ENCODE assay signal across 24 cellular contexts in the genomic region with DNA sequence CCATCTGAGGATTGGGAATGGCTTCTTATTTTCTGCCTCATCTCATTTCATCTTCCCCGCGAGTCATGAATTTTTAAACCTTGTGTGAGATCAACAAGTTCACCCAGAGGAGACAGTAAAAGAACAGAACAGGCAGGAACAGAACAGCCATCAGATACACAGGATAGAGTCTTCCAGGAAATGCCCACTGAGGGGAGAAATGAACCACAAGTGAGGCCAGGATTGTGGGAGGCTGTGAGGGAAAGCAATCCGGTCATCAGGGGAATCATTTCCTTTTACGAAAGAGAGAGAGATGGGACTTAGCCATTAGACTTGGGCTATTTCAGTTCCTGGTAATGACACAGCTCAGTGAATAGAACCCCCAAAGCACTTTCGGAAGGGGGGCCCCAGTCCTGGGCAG. TPM values are rescaled to one million over a fixed set of nuclear protein-coding genes. Genes with fewer than 3 reads are reported as not detected.
DNase-seq lines count a peak whose midpoint lies in the region; ATAC-seq and TF ChIP-seq lines count a peak whose summit lies in the region.
"Had no signal": no experiment of that assay in that cellular context is flagged by ENCODE, and none has a peak within 500 bp of the region (broad histone marks: within the 10 kb centered on the region; RNA-seq: fewer than 3 reads in every experiment).

No MANE protein-coding gene starts in this region.

- H4K20me1 ChIP-seq in osteoblast (ENCODE audit: insufficient read depth, low read length): peaks cover 8% of the 10 kb centered on the region

- H3K79me2 ChIP-seq in osteoblast (ENCODE audit: insufficient read depth, low read length): no peaks in the 10 kb centered on the region

- H3K36me3 ChIP-seq in osteoblast (ENCODE audit: insufficient read depth, low read length): no peaks in the 10 kb centered on the region
- H3K36me3 ChIP-seq in spleen: peaks cover 0 to 40% (median 13%) of the 10 kb centered on the region in 6 donors

- no peaks in the 10 kb centered on the region for H3K27me3 Mint-ChIP-seq in activated T-helper 17 cell treated with anti-CD3 and anti-CD28 coated beads, Interleukin-2, amount 50 U/mL, for 72 hours
- H3K27me3 Mint-ChIP-seq: activated CD4-positive, alpha-beta T cell treated with anti-CD3 and anti-CD28 coated beads, Interleukin-2, amount 10 ng/mL, durations not matched to agents 24 days and 14 days; activated naive CD4-positive, alpha-beta T cell treated with anti-CD3 and anti-CD28 coated beads, Interleukin-2, amount 50 U/mL, for 24 hours; CD4-positive, CD25-positive, alpha-beta regulatory T cell had no signal

- DNase-seq in dorsolateral prefrontal cortex: no peak
- DNase-seq in osteoblast (ENCODE audit: insufficient read length, low spot score, missing footprints): peak; percentile 78
- DNase-seq in spleen: no peak
- DNase-seq in GDM1 (lab: John Stamatoyannopoulos, UW): no peak
- no peak for DNase-seq in ecto neural progenitor cell (ENCODE audit: low spot score)
- DNase-seq: activated CD4-positive, alpha-beta T cell treated with anti-CD3 and anti-CD28 coated beads, Interleukin-2, amount 10 ng/mL, durations not matched to agents 24 days and 14 days; activated T-cell treated with anti-CD3 and anti-CD28 coated beads, Interleukin-2, amount 50 U/mL, for 72 hours; CD4-positive, CD25-positive, alpha-beta regulatory T cell; H9; kidney glomerular epithelial cell; NCI-H2171; NCI-H69; small intestine; stimulated activated CD4-positive, alpha-beta T cell treated with anti-CD3 and anti-CD28 coated beads, Interleukin-2, amount 100 ng/mL, for 24 hours; T-helper 2 cell had no signal

- no peak for ATAC-seq in activated T-helper 17 cell treated with anti-CD3 and anti-CD28 coated beads, Interleukin-2, amount 50 U/mL, for 72 hours (replicated peaks)
- no peak for ATAC-seq in GM21825 (IDR thresholded peaks at IDR 0.05; ENCODE audit: unreplicated experiment)
- ATAC-seq: activated T-cell treated with anti-CD3 and anti-CD28 coated beads, Interleukin-2, amount 50 U/mL, for 72 hours; SK-N-SH treated with all-trans-retinoic acid at 6 μM for 48 hours had no signal

- H3K27me3 ChIP-seq in dorsolateral prefrontal cortex (no peaks in the 10 kb centered on the region), osteoblast (ENCODE audit: insufficient read depth, low read length) (peaks cover 3% of the 10 kb centered on the region), spleen (replicated peaks in 1 of 7) (peaks cover 0 to 12% (median 0%) of the 10 kb centered on the region in 7 donors)

- WGBS in spleen, 5 donors: 83 to 95% (median 86%) methylated on average over 5 of the region's 5 CpGs

- no peak for TF ChIP-seq POLR2A in spleen (IDR thresholded peaks at IDR 0.05)

- peak overlapping the region; percentile 74 for H3K27ac Mint-ChIP-seq in activated T-helper 17 cell treated with anti-CD3 and anti-CD28 coated beads, Interleukin-2, amount 50 U/mL, for 72 hours
- H3K27ac Mint-ChIP-seq: activated CD4-positive, alpha-beta T cell treated with anti-CD3 and anti-CD28 coated beads, Interleukin-2, amount 10 ng/mL, durations not matched to agents 24 days and 14 days; activated T-cell treated with anti-CD3 and anti-CD28 coated beads, Interleukin-2, amount 50 U/mL, for 72 hours had no signal

- H3K27ac ChIP-seq in dorsolateral prefrontal cortex (peak overlapping the region in 46 of 59 donors; percentile 1 to 85 (median 60)), osteoblast (ENCODE audit: low read depth, low read length) (peak overlapping the region; percentile 94), temporal lobe (ENCODE audit: low read depth, low read length) (peak overlapping the region; percentile 72), spleen (peak overlapping the region in 1 of 8 donors; percentile 17)
- H3K27ac ChIP-seq: neutrophil, VCaP had no signal

- H3K4me1 Mint-ChIP-seq in activated T-helper 17 cell treated with anti-CD3 and anti-CD28 coated beads, Interleukin-2, amount 50 U/mL, for 72 hours: peaks cover 8% of the 10 kb centered on the region

- H3K4me2 ChIP-seq in osteoblast (ENCODE audit: insufficient read depth, low read length): peak overlapping the region; percentile 5

- TF ChIP-seq CTCF in dorsolateral prefrontal cortex (IDR thresholded peaks at IDR 0.05 in 54 of 56, conservative IDR thresholded peaks at IDR 0.05 in 2 of 56; ENCODE audit: low read depth in 1 of 56, partially characterized antibody in 56 of 56) (no peak), osteoblast (IDR thresholded peaks at IDR 0.05; ENCODE audit: extremely low read depth, low read depth, low read length) (no peak), spleen (IDR thresholded peaks at IDR 0.05 in 8 of 11, conservative IDR thresholded peaks at IDR 0.05 in 3 of 11) (no peak)

- no peaks in the 10 kb centered on the region for H3K9me3 Mint-ChIP-seq in activated T-helper 17 cell treated with anti-CD3 and anti-CD28 coated beads, Interleukin-2, amount 50 U/mL, for 72 hours
- H3K9me3 Mint-ChIP-seq: activated CD4-positive, alpha-beta T cell treated with anti-CD3 and anti-CD28 coated beads, Interleukin-2, amount 10 ng/mL, durations not matched to agents 24 days and 14 days; activated naive CD4-positive, alpha-beta T cell treated with anti-CD3 and anti-CD28 coated beads, Interleukin-2, amount 50 U/mL, for 24 hours; activated T-cell treated with anti-CD3 and anti-CD28 coated beads, Interleukin-2, amount 50 U/mL, for 72 hours; H9 had no signal

- H3K4me3 Mint-ChIP-seq in activated T-helper 17 cell treated with anti-CD3 and anti-CD28 coated beads, Interleukin-2, amount 50 U/mL, for 72 hours: peak overlapping the region; percentile 6
- H3K4me3 Mint-ChIP-seq: activated CD4-positive, alpha-beta T cell treated with anti-CD3 and anti-CD28 coated beads, Interleukin-2, amount 10 ng/mL, durations not matched to agents 24 days and 14 days; activated naive CD4-positive, alpha-beta T cell treated with anti-CD3 and anti-CD28 coated beads, Interleukin-2, amount 50 U/mL, for 24 hours; activated T-cell treated with anti-CD3 and anti-CD28 coated beads, Interleukin-2, amount 50 U/mL, for 72 hours; H9 had no signal

- H2AFZ ChIP-seq in osteoblast (ENCODE audit: low read length): no peak overlapping the region

- peaks cover 25% of the 10 kb centered on the region for H3K4me1 ChIP-seq in osteoblast (ENCODE audit: insufficient read depth, low read length)
- H3K4me1 ChIP-seq in spleen: peaks cover 0 to 22% (median 9%) of the 10 kb centered on the region in 6 donors

- peaks cover 29% of the 10 kb centered on the region for H3K36me3 Mint-ChIP-seq in activated T-helper 17 cell treated with anti-CD3 and anti-CD28 coated beads, Interleukin-2, amount 50 U/mL, for 72 hours (ENCODE audit: low read depth)

- no peaks in the 10 kb centered on the region for H3K9me3 ChIP-seq in osteoblast (ENCODE audit: low read depth, low read length)
- H3K9me3 ChIP-seq in spleen: no peaks in the 10 kb centered on the region
- H3K9me3 ChIP-seq: neutrophil had no signal

- no peak overlapping the region for H3K4me3 ChIP-seq in dorsolateral prefrontal cortex
- no peak overlapping the region for H3K4me3 ChIP-seq in osteoblast (ENCODE audit: insufficient read depth, low read length)
- no peak overlapping the region for H3K4me3 ChIP-seq in spleen
- H3K4me3 ChIP-seq: lung had no signal

- intact Hi-C loops in dorsolateral prefrontal cortex (cut with DNase I): loop anchor here in 1 of 2 donors (10.0 kb wide), 1 partner anchor 161 kb away; no protein-coding TSS in a partner anchor
- intact Hi-C loops in spleen (cut with DNase I; ENCODE audit: low total_unique reads): loop anchor here (10.0 kb wide), 1 partner anchor 161 kb away; no protein-coding TSS in a partner anchor

RNA-seq across cellular contexts. Expression of a gene that starts 34.3 kb away (rescaled TPM):
- total RNA-seq in activated T-helper 17 cell treated with anti-CD3 and anti-CD28 coated beads, Interleukin-2, amount 50 U/mL, for 72 hours: not detected
- total RNA-seq in dorsolateral prefrontal cortex: 10 to 100 TPM in 46 of 120 experiments, 1 to 10 TPM in 74; 1.3 to 19.6 (median 9.1) TPM
- total RNA-seq in osteoblast: under 0.01 TPM in 2 replicates
- total RNA-seq in temporal lobe: 2.5 TPM
- under 1 TPM in 3 of 7 donors, not detected in 4; 0.27 to 0.37 (median 0.35) TPM for total RNA-seq in spleen
- polyA plus RNA-seq in spleen: under 1 TPM; 0.28 to 0.82 (median 0.32) TPM
- total RNA-seq: activated T-cell treated with anti-CD3 and anti-CD28 coated beads, Interleukin-2, amount 50 U/mL, for 72 hours; CD4-positive, CD25-positive, alpha-beta regulatory T cell; pulmonary artery endothelial cell had no signal
- polyA plus RNA-seq: CD4-positive, CD25-positive, alpha-beta regulatory T cell had no signal

RNA-seq across cellular contexts. Expression of a gene that starts 44.3 kb away (rescaled TPM):
- 10 to 100 TPM; 36.9 to 45.5 TPM for total RNA-seq in activated T-helper 17 cell treated with anti-CD3 and anti-CD28 coated beads, Interleukin-2, amount 50 U/mL, for 72 hours
- total RNA-seq in dorsolateral prefrontal cortex (10 to 100 TPM; 23.9 to 53.9 (median 37.5) TPM), osteoblast (37.7 and 46.3 TPM in 2 replicates), temporal lobe (29.3 TPM), spleen (10 to 100 TPM; 39.8 to 74.2 (median 50.0) TPM)
- polyA plus RNA-seq in spleen: 10 to 100 TPM; 50.4 to 73.0 (median 56.8) TPM

RNA-seq across cellular contexts. Expression of a gene that starts 44.5 kb away (rescaled TPM):
- total RNA-seq in activated T-helper 17 cell treated with anti-CD3 and anti-CD28 coated beads, Interleukin-2, amount 50 U/mL, for 72 hours: 100 to 1,000 TPM in 1 of 2 donors, 10 to 100 TPM in 1; 98.1 to 114 TPM
- 100 to 1,000 TPM in 29 of 120 experiments, 10 to 100 TPM in 91; 73.7 to 125 (median 93.7) TPM for total RNA-seq in dorsolateral prefrontal cortex
- total RNA-seq in osteoblast: 29.0 and 29.2 TPM in 2 replicates
- total RNA-seq in temporal lobe: 23.4 TPM
- 10 to 100 TPM; 60.3 to 94.3 (median 85.5) TPM for total RNA-seq in spleen
- polyA plus RNA-seq in spleen: 10 to 100 TPM; 30.0 to 44.6 (median 35.3) TPM
